ENCODE assay signal across 20 cellular contexts in the genomic region with DNA sequence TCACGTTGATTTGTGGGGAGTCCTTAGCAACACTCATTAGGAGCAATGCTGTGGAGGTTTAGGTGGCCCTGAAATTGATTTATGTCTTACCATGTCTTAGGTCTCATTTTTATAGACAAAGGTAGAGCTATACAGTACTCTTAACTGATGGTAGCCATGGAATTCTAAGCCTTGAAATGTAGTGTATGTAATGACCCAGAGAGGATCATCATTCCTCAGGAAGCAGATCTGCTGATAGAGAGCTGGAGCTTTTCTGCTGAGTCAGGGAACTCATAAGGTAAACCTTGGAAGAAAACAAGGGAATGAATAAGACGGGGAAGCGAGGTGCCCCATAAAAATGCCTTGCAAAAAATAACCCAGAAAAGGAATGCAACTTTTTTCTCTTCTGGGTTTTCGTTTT. TPM values are rescaled to one million over a fixed set of nuclear protein-coding genes. Genes with fewer than 3 reads are reported as not detected.
DNase-seq lines count a peak whose midpoint lies in the region; ATAC-seq and TF ChIP-seq lines count a peak whose summit lies in the region.
"Had no signal": no experiment of that assay in that cellular context is flagged by ENCODE, and none has a peak within 500 bp of the region (broad histone marks: within the 10 kb centered on the region; RNA-seq: fewer than 3 reads in every experiment).

No MANE protein-coding gene starts in this region.

- H3K36me3 Mint-ChIP-seq in activated naive CD4-positive, alpha-beta T cell treated with anti-CD3 and anti-CD28 coated beads, Interleukin-2, amount 10 ng/mL, durations not matched to agents 7 days and 5 days, result no peaks in the 10 kb centered on the region

- no peak overlapping the region for H3K18ac ChIP-seq in trophoblast cell (ENCODE audit: low read length)

- no peaks in the 10 kb centered on the region for H3K4me1 ChIP-seq in breast epithelium
- H3K4me1 ChIP-seq in hepatocyte (ENCODE audit: insufficient read depth), result no peaks in the 10 kb centered on the region
- no peaks in the 10 kb centered on the region for H3K4me1 ChIP-seq in trophoblast cell (ENCODE audit: control insufficient read depth in 1 of 2, insufficient read depth in 2 of 2, low read length in 2 of 2)
- no peaks in the 10 kb centered on the region for H3K4me1 ChIP-seq in upper lobe of right lung
- H3K4me1 ChIP-seq: BLaER1, SJSA1 had no signal

- intact Hi-C loops in breast epithelium (cut with DNase I; ENCODE audit: low total_unique reads) (no loop called here), upper lobe of right lung (cut with DNase I) (no loop called here)

- in situ Hi-C loops in T47D (cut with HindIII; ENCODE audit: low pct_unique_long_range_greater_than_20kb, low sequenced_read_pairs), result no loop called here

- no peaks in the 10 kb centered on the region for H4K20me1 ChIP-seq in hepatocyte (ENCODE audit: insufficient read depth, poor library complexity, severe bottlenecking)
- H4K20me1 ChIP-seq: BLaER1 had no signal

- H3K4me3 Mint-ChIP-seq in activated naive CD4-positive, alpha-beta T cell treated with anti-CD3 and anti-CD28 coated beads, Interleukin-2, amount 10 ng/mL, durations not matched to agents 7 days and 5 days, result no peak overlapping the region
- H3K4me3 Mint-ChIP-seq: CD4-positive, alpha-beta T cell had no signal

- H3K4ac ChIP-seq in trophoblast cell (ENCODE audit: low read depth, low read length), result no peak overlapping the region

- no peak for TF ChIP-seq POLR2A in breast epithelium (IDR thresholded peaks at IDR 0.05)

- no peak overlapping the region for H2BK5ac ChIP-seq in trophoblast cell (ENCODE audit: low read depth, low read length, poor library complexity)

- H2BK12ac ChIP-seq in trophoblast cell (ENCODE audit: low read length), result no peak overlapping the region

- H3K27me3 ChIP-seq in breast epithelium (no peaks in the 10 kb centered on the region), hepatocyte (no peaks in the 10 kb centered on the region), trophoblast cell (ENCODE audit: insufficient read depth, low read length) (no peaks in the 10 kb centered on the region), upper lobe of right lung (no peaks in the 10 kb centered on the region)
- H3K27me3 ChIP-seq: BLaER1, SJSA1 had no signal

- CTCF ChIA-PET in activated naive CD4-positive, alpha-beta T cell treated with anti-CD3 and anti-CD28 coated beads, Interleukin-2, amount 10 ng/mL, durations not matched to agents 7 days and 5 days (lab: Charles Lee), result no interaction called here

- H3K9me3 Mint-ChIP-seq in activated naive CD4-positive, alpha-beta T cell treated with anti-CD3 and anti-CD28 coated beads, Interleukin-2, amount 10 ng/mL, durations not matched to agents 7 days and 5 days, result no peaks in the 10 kb centered on the region
- H3K9me3 Mint-ChIP-seq: CD4-positive, alpha-beta T cell had no signal

- H3K23ac ChIP-seq in trophoblast cell (ENCODE audit: low read length), result no peak overlapping the region

- no peak overlapping the region for H2AK5ac ChIP-seq in trophoblast cell (ENCODE audit: low read length)

- H3K4me2 ChIP-seq in hepatocyte, result no peak overlapping the region
- no peak overlapping the region for H3K4me2 ChIP-seq in trophoblast cell (ENCODE audit: low read length)
- H3K4me2 ChIP-seq: BLaER1 had no signal

- no peak overlapping the region for H3K27ac Mint-ChIP-seq in activated naive CD4-positive, alpha-beta T cell treated with anti-CD3 and anti-CD28 coated beads, Interleukin-2, amount 10 ng/mL, durations not matched to agents 7 days and 5 days
- H3K27ac Mint-ChIP-seq: CD4-positive, alpha-beta T cell had no signal

- no peak for ATAC-seq in upper lobe of right lung
- ATAC-seq in GM21423 (IDR thresholded peaks at IDR 0.05; ENCODE audit: unreplicated experiment), result no peak
- ATAC-seq: GM12878 had no signal

- 56% methylated on average over 4 of the region's 4 CpGs for WGBS in hepatocyte (ENCODE audit: low lambda C conversion rate, missing lambda C conversion rate)
- no CpG with 5 or more reads among the region's 4 CpGs for WGBS in trophoblast cell (ENCODE audit: extremely low coverage, insufficient coverage, insufficient read length)

- no peak overlapping the region for H3K27ac ChIP-seq in breast epithelium
- H3K27ac ChIP-seq in hepatocyte, result no peak overlapping the region
- no peak overlapping the region for H3K27ac ChIP-seq in trophoblast cell (ENCODE audit: low read depth, low read length)
- no peak overlapping the region for H3K27ac ChIP-seq in upper lobe of right lung
- H3K27ac ChIP-seq: BLaER1, HL-60, SJSA1 had no signal

- DNase-seq in T47D (ENCODE audit: low read depth in 1 of 2, low spot score in 1 of 2) (peak; percentile 90 to 91), breast epithelium (ENCODE audit: low spot score in 2 of 2) (no peak), M059J (ENCODE audit: low read depth) (peak; percentile 22), hepatocyte (ENCODE audit: low spot score) (peak; percentile 54), trophoblast cell (peak; percentile 21 to 86), upper lobe of right lung (no peak)
- DNase-seq in activated naive CD4-positive, alpha-beta T cell treated with anti-CD3 and anti-CD28 coated beads, Interleukin-2, amount 10 ng/mL, durations not matched to agents 7 days and 5 days, result no peak
- DNase-seq: CD4-positive, alpha-beta T cell; H7; KBM-7; MG63; NCI-H1105 treated with DMSO at 0.1 percent for 48 hours; NCI-H2029 treated with DMSO at 0.1 percent for 48 hours; NCI-H2227 treated with DMSO at 0.1 percent for 48 hours; NCI-H510A had no signal

- no peak overlapping the region for H2BK120ac ChIP-seq in trophoblast cell (ENCODE audit: insufficient read depth, low read length, poor library complexity)

- H3K36me3 ChIP-seq in breast epithelium (no peaks in the 10 kb centered on the region), hepatocyte (replicated peaks; ENCODE audit: insufficient read depth, low read depth) (no peaks in the 10 kb centered on the region), trophoblast cell (ENCODE audit: control insufficient read depth in 1 of 2, insufficient read depth in 2 of 2, low read length in 2 of 2) (no peaks in the 10 kb centered on the region), upper lobe of right lung (no peaks in the 10 kb centered on the region)
- H3K36me3 ChIP-seq: BLaER1, MG63, SJSA1 had no signal

- no peak overlapping the region for H3K14ac ChIP-seq in trophoblast cell (ENCODE audit: low read length)

- H4K12ac ChIP-seq in trophoblast cell (ENCODE audit: low read depth, low read length), result no peak overlapping the region

- no peaks in the 10 kb centered on the region for H3K9me3 ChIP-seq in breast epithelium
- H3K9me3 ChIP-seq in hepatocyte (ENCODE audit: low read depth), result no peaks in the 10 kb centered on the region
- no peaks in the 10 kb centered on the region for H3K9me3 ChIP-seq in trophoblast cell (ENCODE audit: insufficient read depth, low read depth, low read length)
- H3K9me3 ChIP-seq in upper lobe of right lung, result no peaks in the 10 kb centered on the region
- H3K9me3 ChIP-seq: BLaER1, MG63, SJSA1 had no signal

- H3K9ac ChIP-seq in trophoblast cell (ENCODE audit: low read length), result no peak overlapping the region
- H3K9ac ChIP-seq: BLaER1 had no signal

- no peak overlapping the region for H2AFZ ChIP-seq in hepatocyte
- no peak overlapping the region for H2AFZ ChIP-seq in trophoblast cell (ENCODE audit: insufficient read depth, low read length, poor library complexity)

- peaks cover 6% of the 10 kb centered on the region for H3K27me3 Mint-ChIP-seq in activated naive CD4-positive, alpha-beta T cell treated with anti-CD3 and anti-CD28 coated beads, Interleukin-2, amount 10 ng/mL, durations not matched to agents 7 days and 5 days

- H3K79me2 ChIP-seq in hepatocyte (no peaks in the 10 kb centered on the region), trophoblast cell (ENCODE audit: control insufficient read depth, insufficient read depth, low read length, poor library complexity) (no peaks in the 10 kb centered on the region)

- H3K79me1 ChIP-seq in trophoblast cell (ENCODE audit: low read length), result no peaks in the 10 kb centered on the region

- TF ChIP-seq CTCF in breast epithelium (IDR thresholded peaks at IDR 0.05), result no peak
- TF ChIP-seq CTCF in hepatocyte (IDR thresholded peaks at IDR 0.05; ENCODE audit: poor library complexity), result no peak
- no peak for TF ChIP-seq CTCF in upper lobe of right lung (IDR thresholded peaks at IDR 0.05)

- H4K91ac ChIP-seq in trophoblast cell (ENCODE audit: low read depth, low read length), result no peak overlapping the region

- no peak overlapping the region for H4K8ac ChIP-seq in trophoblast cell (ENCODE audit: low read depth, low read length)

- H3K4me3 ChIP-seq in breast epithelium, result no peak overlapping the region
- H3K4me3 ChIP-seq in hepatocyte, result no peak overlapping the region
- H3K4me3 ChIP-seq in trophoblast cell (ENCODE audit: low read depth, low read length), result no peak overlapping the region
- H3K4me3 ChIP-seq in upper lobe of right lung, result no peak overlapping the region
- H3K4me3 ChIP-seq: BLaER1, GM12878, MG63, SJSA1 had no signal

- no peaks in the 10 kb centered on the region for H3K4me1 Mint-ChIP-seq in activated naive CD4-positive, alpha-beta T cell treated with anti-CD3 and anti-CD28 coated beads, Interleukin-2, amount 10 ng/mL, durations not matched to agents 7 days and 5 days

- H3K9me2 ChIP-seq in hepatocyte (replicated peaks; ENCODE audit: insufficient read depth), result no peaks in the 10 kb centered on the region

RNA-seq across cellular contexts. Expression of a gene that starts 34.0 kb away (rescaled TPM):
- total RNA-seq in breast epithelium (10 to 100 TPM; 41.4 to 44.9 (median 41.8) TPM), hepatocyte (54.9 and 60.3 TPM in 2 replicates), upper lobe of right lung (28.9 TPM)
- total RNA-seq in M059J (2014; rRNA removed; shearing (Covaris generic)), result 71.5 and 87.3 TPM in 2 replicates
- 26.6 and 29.3 TPM in 2 replicates for polyA plus RNA-seq in hepatocyte
- polyA plus RNA-seq in trophoblast cell (2013), result 17.0 and 17.6 TPM in 2 replicates

RNA-seq across cellular contexts. Expression of a gene that starts 37.9 kb away (rescaled TPM):
- total RNA-seq in breast epithelium (1 to 10 TPM; 3.7 to 7.3 (median 4.9) TPM), hepatocyte (2.2 and 2.6 TPM in 2 replicates), upper lobe of right lung (2.5 TPM)
- total RNA-seq in M059J (2014; rRNA removed; shearing (Covaris generic)), result 0.52 and 1.1 TPM in 2 replicates
- 3.2 and 3.5 TPM in 2 replicates for polyA plus RNA-seq in hepatocyte
- 0.71 and 0.86 TPM in 2 replicates for polyA plus RNA-seq in trophoblast cell (2013)

RNA-seq across cellular contexts. Expression of a gene that starts 58.7 kb away (rescaled TPM):
- 10 to 100 TPM; 33.4 to 85.2 (median 61.0) TPM for total RNA-seq in breast epithelium
- total RNA-seq in M059J (2014; rRNA removed; shearing (Covaris generic)), result 24.8 and 34.1 TPM in 2 replicates
- total RNA-seq in hepatocyte, result 29.1 and 29.6 TPM in 2 replicates
- 15.7 and 15.9 TPM in 2 replicates for polyA plus RNA-seq in hepatocyte
- 15.1 and 16.0 TPM in 2 replicates for polyA plus RNA-seq in trophoblast cell (2013)
- 48.3 TPM for total RNA-seq in upper lobe of right lung

Comparison
In these comparisons a context has a peak if more than half of its experiments do, and no peak if none do; other contexts are left out.
1. DNase-seq: peak in T47D (2 of 2), M059J (single experiment), hepatocyte (single experiment) and trophoblast cell (2 of 2); none in breast epithelium (0 of 2), upper lobe of right lung (single experiment) and activated naive CD4-positive, alpha-beta T cell treated with anti-CD3 and anti-CD28 coated beads, Interleukin-2, amount 10 ng/mL, durations not matched to agents 7 days and 5 days (single experiment).